ENCODE assay signal across 28 cellular contexts in genomic region chr17:73285603-73285908, GRCh38. TPM values are rescaled to one million over a fixed set of nuclear protein-coding genes. Genes with fewer than 3 reads are reported as not detected.
DNase-seq lines count a peak whose midpoint lies in the region; ATAC-seq and TF ChIP-seq lines count a peak whose summit lies in the region.
"Had no signal": no experiment of that assay in that cellular context is flagged by ENCODE, and none has a peak within 500 bp of the region (broad histone marks: within the 10 kb centered on the region; RNA-seq: fewer than 3 reads in every experiment).

No MANE protein-coding gene starts in this region.

- ATAC-seq in body of pancreas, result no peak
- no peak for ATAC-seq in GM19035 (IDR thresholded peaks at IDR 0.05; ENCODE audit: unreplicated experiment)
- ATAC-seq: activated T-cell treated with anti-CD3 and anti-CD28 coated beads, Interleukin-2, amount 50 U/mL, for 4 hours; GM12878; GM23338; left cardiac atrium had no signal

- peaks cover 3% of the 10 kb centered on the region for H3K27me3 Mint-ChIP-seq in nephron progenitor cell (ENCODE audit: low read depth, poor library complexity)
- H3K27me3 Mint-ChIP-seq: activated CD4-positive, alpha-beta T cell treated with anti-CD3 and anti-CD28 coated beads, Interleukin-2, amount 10 ng/mL, durations not matched to agents 24 days and 14 days had no signal

- no peak overlapping the region for H3K4me3 Mint-ChIP-seq in nephron progenitor cell
- H3K4me3 Mint-ChIP-seq: activated CD4-positive, alpha-beta T cell treated with anti-CD3 and anti-CD28 coated beads, Interleukin-2, amount 10 ng/mL, durations not matched to agents 24 days and 14 days; activated T-cell treated with anti-CD3 and anti-CD28 coated beads, Interleukin-2, amount 50 U/mL, for 4 hours; B cell; CD8-positive, alpha-beta memory T cell; GM23338; HFFc6 had no signal

- peaks cover 22% of the 10 kb centered on the region for H3K36me3 Mint-ChIP-seq in nephron progenitor cell (ENCODE audit: low read depth)
- H3K36me3 Mint-ChIP-seq: CD8-positive, alpha-beta memory T cell had no signal

- H3K9me3 ChIP-seq in body of pancreas (no peaks in the 10 kb centered on the region), muscle layer of colon (ENCODE audit: low read length) (no peaks in the 10 kb centered on the region)

- no peak for TF ChIP-seq POLR2A in body of pancreas (IDR thresholded peaks at IDR 0.05)

- peaks cover 83% of the 10 kb centered on the region for H3K4me1 Mint-ChIP-seq in nephron progenitor cell

- no peak overlapping the region for H3K27ac Mint-ChIP-seq in nephron progenitor cell
- H3K27ac Mint-ChIP-seq: activated CD4-positive, alpha-beta T cell treated with anti-CD3 and anti-CD28 coated beads, Interleukin-2, amount 10 ng/mL, durations not matched to agents 24 days and 14 days; B cell; CD8-positive, alpha-beta memory T cell; GM23338; HFFc6 had no signal

- H3K4me3 ChIP-seq in body of pancreas, result no peak overlapping the region
- no peak overlapping the region for H3K4me3 ChIP-seq in muscle layer of colon (ENCODE audit: low read depth in 1 of 2, low read length in 2 of 2)
- H3K4me3 ChIP-seq: GM12878, GM23338 had no signal

- TF ChIP-seq CTCF in C4-2B (conservative IDR thresholded peaks at IDR 0.05) (no peak), body of pancreas (IDR thresholded peaks at IDR 0.05) (no peak), nephron progenitor cell (IDR thresholded peaks at IDR 0.05) (no peak)

- no peaks in the 10 kb centered on the region for H3K9me3 Mint-ChIP-seq in nephron progenitor cell
- H3K9me3 Mint-ChIP-seq: activated CD4-positive, alpha-beta T cell treated with anti-CD3 and anti-CD28 coated beads, Interleukin-2, amount 10 ng/mL, durations not matched to agents 24 days and 14 days; activated T-cell treated with anti-CD3 and anti-CD28 coated beads, Interleukin-2, amount 50 U/mL, for 4 hours; CD8-positive, alpha-beta memory T cell; GM23338; HFFc6 had no signal

- H3K4me1 ChIP-seq in body of pancreas, result peaks cover 73% of the 10 kb centered on the region
- peaks cover 70% of the 10 kb centered on the region for H3K4me1 ChIP-seq in muscle layer of colon (ENCODE audit: insufficient read depth, low read length)

- intact Hi-C loops in body of pancreas (cut with DNase I), result no loop called here

- H3K27ac ChIP-seq in C4-2B (peak overlapping the region; percentile 84), body of pancreas (peak overlapping the region in 3 of 4 donors; percentile 87 to 92 (median 91)), muscle layer of colon (ENCODE audit: low read depth, low read length) (peak overlapping the region; percentile 14), substantia nigra (ENCODE audit: low read depth, low read length, poor library complexity, severe bottlenecking) (peak overlapping the region; percentile 5)
- H3K27ac ChIP-seq: brain microvascular endothelial cell had no signal

- DNase-seq in body of pancreas, result peak in 1 of 4 donors; percentile 22
- DNase-seq in substantia nigra (lab: John Stamatoyannopoulos, UW), result peak in 2 of 49 donors; percentile 23 to 41
- no peak for DNase-seq in AG20443 (ENCODE audit: low spot score)
- no peak for DNase-seq in NCI-H2196 (lab: John Stamatoyannopoulos, UW; ENCODE audit: unreplicated experiment)
- no peak for DNase-seq in nephron progenitor cell
- DNase-seq: activated CD4-positive, alpha-beta T cell treated with anti-CD3 and anti-CD28 coated beads, Interleukin-2, amount 10 ng/mL, durations not matched to agents 24 days and 14 days; activated T-cell treated with anti-CD3 and anti-CD28 coated beads, Interleukin-2, amount 50 U/mL, for 4 hours; brain microvascular endothelial cell; CD8-positive, alpha-beta memory T cell; DMS 273 treated with DMSO at 0.1 percent for 48 hours; effector CD8-positive, alpha-beta T cell; EL; HFFc6; left cardiac atrium; MV-4-11; NCI-H1694 treated with DMSO at 0.1 percent for 48 hours; NCI-H526 treated with DMSO at 0.1 percent for 48 hours; SHP77 treated with DMSO at 0.1 percent for 48 hours had no signal

- 65 to 67% methylated on average over 4 to 14 of the region's 15 CpGs for WGBS in body of pancreas, 2 donors

- H3K9ac ChIP-seq in muscle layer of colon (ENCODE audit: low read length), result no peak overlapping the region

- H3K27me3 ChIP-seq in body of pancreas (no peaks in the 10 kb centered on the region), muscle layer of colon (ENCODE audit: control insufficient read depth in 1 of 2, insufficient read depth in 2 of 2, low read length in 2 of 2) (no peaks in the 10 kb centered on the region)
- H3K27me3 ChIP-seq: brain microvascular endothelial cell had no signal

- H3K36me3 ChIP-seq in body of pancreas (replicated peaks in 1 of 2; ENCODE audit: insufficient read depth in 1 of 2, low read depth in 2 of 2) (peaks cover 18 to 19% of the 10 kb centered on the region in 2 donors), muscle layer of colon (ENCODE audit: insufficient read depth, low read length) (peaks cover 16% of the 10 kb centered on the region)

RNA-seq across cellular contexts. Expression of gene CPSF4L, which starts 23.9 kb away (rescaled TPM):
- not detected for total RNA-seq in body of pancreas
- total RNA-seq: A673; activated CD4-positive, alpha-beta T cell treated with anti-CD3 and anti-CD28 coated beads, Interleukin-2, amount 10 ng/mL, durations not matched to agents 24 days and 14 days; activated T-cell treated with anti-CD3 and anti-CD28 coated beads, Interleukin-2, amount 50 U/mL, for 4 hours; B cell; CD8-positive, alpha-beta memory T cell; epithelial cell of proximal tubule; GM12878; GM23338; HFFc6; left cardiac atrium; pulmonary artery endothelial cell; skeletal muscle tissue had no signal

RNA-seq across cellular contexts. Expression of gene CDC42EP4, which starts 26.2 kb away (rescaled TPM):
- 10 to 100 TPM; 47.0 to 60.6 TPM for total RNA-seq in body of pancreas

Comparison
In these comparisons a context has a peak if more than half of its experiments do, and no peak if none do; other contexts are left out.
1. H3K27ac ChIP-seq: peak in every context shown above with its lines; median percentile 91 in body of pancreas; 84 in C4-2B; 14 in muscle layer of colon; 5 in substantia nigra.